ENCODE assay signal across 17 cellular contexts in the genomic region with DNA sequence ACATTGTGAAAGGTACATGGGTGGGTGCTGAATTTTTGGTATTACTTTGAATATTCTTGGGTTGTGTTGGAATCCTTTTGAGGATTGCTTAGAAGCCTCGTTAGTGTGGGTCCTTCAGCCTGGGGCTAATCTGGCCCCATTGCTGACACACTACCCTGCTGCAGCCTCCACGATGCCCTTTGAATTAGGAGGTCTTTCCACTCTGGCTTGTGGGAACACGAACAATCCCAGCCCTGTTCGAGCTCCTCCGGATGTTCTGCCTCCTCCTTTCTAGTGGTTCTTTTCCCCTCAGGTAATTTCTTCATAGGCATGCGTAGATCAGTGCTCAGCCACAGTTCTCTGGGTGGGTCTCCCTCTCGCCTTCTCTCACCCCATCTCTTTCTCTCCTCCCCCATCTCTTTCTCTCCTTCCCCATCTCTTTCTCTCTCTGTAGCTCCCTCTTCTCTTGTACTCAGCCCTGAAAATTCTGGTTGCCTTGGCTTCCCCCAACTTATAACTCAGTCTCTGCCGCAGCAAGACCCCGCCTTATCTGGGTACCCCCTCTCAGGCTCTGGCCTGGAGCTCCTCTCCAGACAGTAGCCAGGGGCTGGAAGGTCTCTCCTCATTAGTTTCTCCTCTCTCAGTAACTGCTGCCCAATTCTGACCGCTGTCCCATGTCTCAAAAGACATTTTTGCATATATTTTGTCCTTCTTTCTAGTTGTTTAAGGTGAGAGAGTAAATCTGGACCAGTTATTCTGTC. TPM values are rescaled to one million over a fixed set of nuclear protein-coding genes. Genes with fewer than 3 reads are reported as not detected.
"Had no signal": no experiment of that assay in that cellular context is flagged by ENCODE, and none has a peak within 500 bp of the region (broad histone marks: within the 10 kb centered on the region; RNA-seq: fewer than 3 reads in every experiment).

No MANE protein-coding gene starts in this region.

- H3K4me1 ChIP-seq: parathyroid adenoma had no signal

- H3K4me3 Mint-ChIP-seq: activated CD4-positive, alpha-beta T cell treated with anti-CD3 and anti-CD28 coated beads, Interleukin-2, amount 10 ng/mL, durations not matched to agents 24 days and 14 days; activated naive CD8-positive, alpha-beta T cell treated with anti-CD3 and anti-CD28 coated beads, Interleukin-2, amount 50 U/mL, for 24 hours; stimulated activated naive B cell treated with anti-CD40 and anti-IgM and Interleukin-4, amounts not matched to agents 10 μg/mL and 1 μg/mL and 100 μg/mL, for 72 hours; T-helper 1 cell treated with Interleukin-12 subunit alpha and Interleukin-12 subunit beta and Interleukin-4 antibody, amounts not matched to agents 30 μg/mL and 1 μg/mL, for 36 hours had no signal

- DNase-seq: activated CD4-positive, alpha-beta T cell treated with anti-CD3 and anti-CD28 coated beads, Interleukin-2, amount 10 ng/mL, durations not matched to agents 24 days and 14 days; activated naive CD4-positive, alpha-beta T cell; activated naive CD8-positive, alpha-beta T cell treated with anti-CD3 and anti-CD28 coated beads, Interleukin-2, amount 50 U/mL, for 24 hours; activated T-cell treated with anti-CD3 and anti-CD28 coated beads, Interleukin-2, amount 50 U/mL, for 72 hours; dermis blood vessel endothelial cell; erythroblast; heart right ventricle; left colon; stimulated activated CD4-positive, alpha-beta T cell treated with anti-CD3 and anti-CD28 coated beads, Interleukin-15, amount 100 ng/mL, for 24 hours; stimulated activated CD4-positive, alpha-beta T cell treated with anti-CD3 and anti-CD28 coated beads, Interleukin-4, amount 100 ng/mL, for 1 hour; stimulated activated naive B cell treated with anti-CD40 and anti-IgM and Interleukin-4, amounts not matched to agents 10 μg/mL and 1 μg/mL and 100 μg/mL, for 72 hours; transverse colon had no signal

- H3K36me3 ChIP-seq: gastroesophageal sphincter, heart right ventricle, transverse colon had no signal

- ATAC-seq: activated naive CD8-positive, alpha-beta T cell treated with anti-CD3 and anti-CD28 coated beads, Interleukin-2, amount 50 U/mL, for 24 hours; activated T-cell treated with anti-CD3 and anti-CD28 coated beads, Interleukin-2, amount 50 U/mL, for 72 hours; gastroesophageal sphincter; heart right ventricle; left colon; stimulated activated naive B cell treated with anti-CD40 and anti-IgM and Interleukin-4, amounts not matched to agents 10 μg/mL and 1 μg/mL and 100 μg/mL, for 72 hours had no signal

- H3K4me3 ChIP-seq: gastroesophageal sphincter, heart right ventricle, transverse colon had no signal

- H3K27ac ChIP-seq: gastroesophageal sphincter, heart right ventricle, parathyroid adenoma, transverse colon had no signal

- H3K27ac Mint-ChIP-seq: activated CD4-positive, alpha-beta T cell treated with anti-CD3 and anti-CD28 coated beads, Interleukin-2, amount 10 ng/mL, durations not matched to agents 24 days and 14 days; activated naive CD8-positive, alpha-beta T cell treated with anti-CD3 and anti-CD28 coated beads, Interleukin-2, amount 50 U/mL, for 24 hours; activated T-cell treated with anti-CD3 and anti-CD28 coated beads, Interleukin-2, amount 50 U/mL, for 72 hours; stimulated activated naive B cell treated with anti-CD40 and anti-IgM and Interleukin-4, amounts not matched to agents 10 μg/mL and 1 μg/mL and 100 μg/mL, for 72 hours; T-helper 1 cell treated with Interleukin-12 subunit alpha and Interleukin-12 subunit beta and Interleukin-4 antibody, amounts not matched to agents 30 μg/mL and 1 μg/mL, for 36 hours had no signal

RNA-seq across cellular contexts. Expression of a gene that starts 55.3 kb away (rescaled TPM):
- total RNA-seq: dermis blood vessel endothelial cell, lung microvascular endothelial cell, skeletal muscle tissue had no signal
